Comparison of ENCODE assay signal across 10 cellular contexts in genomic region chr6:135935951-135936601, GRCh38.
DNase-seq lines count a peak whose midpoint lies in the region; ATAC-seq, FAIRE-seq and TF ChIP-seq lines count a peak whose summit lies in the region.
"Had no signal": no experiment of that assay in that cellular context is flagged by ENCODE, and none has a peak within 500 bp of the region (broad histone marks: within the 10 kb centered on the region; RNA-seq: fewer than 3 reads in every experiment).

No MANE protein-coding gene starts in this region.

- H3K27me3 ChIP-seq in endothelial cell of umbilical vein (ENCODE audit: control insufficient read depth in 2 of 2, insufficient read depth in 2 of 2, low read length in 2 of 2) (no peaks in the 10 kb centered on the region), colonic mucosa (no peaks in the 10 kb centered on the region)

- H4K20me1 ChIP-seq in endothelial cell of umbilical vein (replicated peaks; ENCODE audit: control insufficient read depth, extremely low read depth, insufficient read depth, low read length): no peaks in the 10 kb centered on the region

- H3K9me3 ChIP-seq in endothelial cell of umbilical vein (replicated peaks; ENCODE audit: control insufficient read depth, insufficient read depth, low read length): no peaks in the 10 kb centered on the region
- H3K9me3 ChIP-seq in colonic mucosa: no peaks in the 10 kb centered on the region

- TF ChIP-seq CTCF in endothelial cell of umbilical vein (IDR thresholded peaks at IDR 0.05; ENCODE audit: extremely low read depth in 1 of 2, insufficient read depth in 1 of 2, low read depth in 1 of 2, low read length in 2 of 2) (no peak), colonic mucosa (IDR thresholded peaks at IDR 0.05) (no peak)

- intact Hi-C loops in endothelial cell of umbilical vein (cut with micrococcal nuclease) (no loop called here), colonic mucosa (cut with DNase I) (no loop called here)

- dilution Hi-C loops in endothelial cell of umbilical vein (cut with MboI; ENCODE audit: extremely low pct_ligation_motif_present, low sequenced_read_pairs): no loop called here

- H2AFZ ChIP-seq in endothelial cell of umbilical vein (ENCODE audit: low read depth, low read length): peak overlapping the region; percentile 33

- no peaks in the 10 kb centered on the region for H3K4me1 ChIP-seq in endothelial cell of umbilical vein (ENCODE audit: control insufficient read depth, extremely low read depth, insufficient read depth, low read length)
- H3K4me1 ChIP-seq in colonic mucosa: no peaks in the 10 kb centered on the region

- no peak overlapping the region for H3K27ac ChIP-seq in endothelial cell of umbilical vein (ENCODE audit: insufficient read depth, low read depth, low read length)
- no peak overlapping the region for H3K27ac ChIP-seq in colonic mucosa

- H3K4me2 ChIP-seq in endothelial cell of umbilical vein (ENCODE audit: insufficient read depth, low read length): no peak overlapping the region

- CTCF ChIA-PET in endothelial cell of umbilical vein (lab: Charles Lee): interaction anchor here (0.8 to 1.3 kb wide), 3 partner anchors 8 to 27 kb away, joined by 3 to 4 read pairs (median 3); no protein-coding TSS in a partner anchor

- no peak for TF ChIP-seq POLR2A in endothelial cell of umbilical vein (IDR thresholded peaks at IDR 0.05; ENCODE audit: low read depth, low read length)

- DNase-seq in DMS153 (lab: John Stamatoyannopoulos, UW) (peak; percentile 39), NCI-H2196 (lab: John Stamatoyannopoulos, UW; ENCODE audit: unreplicated experiment) (peak; percentile 46), endothelial cell of umbilical vein (ENCODE audit: low read depth, low spot score) (no peak), pons (ENCODE audit: low spot score) (peak; percentile 66), Kasumi-1 (lab: John Stamatoyannopoulos, UW) (no peak), colonic mucosa (no peak)
- DNase-seq: stimulated activated naive CD4-positive, alpha-beta T cell treated with Interleukin-2 at 50 U/mL for 16 hours; T-helper 1 cell had no signal

- H3K9me1 ChIP-seq in endothelial cell of umbilical vein (replicated peaks; ENCODE audit: control insufficient read depth, extremely low read depth, insufficient read depth, low read length): no peaks in the 10 kb centered on the region

- H3K79me2 ChIP-seq in endothelial cell of umbilical vein (ENCODE audit: control insufficient read depth, insufficient read depth, low read length): no peaks in the 10 kb centered on the region

- ATAC-seq in GM18520 (IDR thresholded peaks at IDR 0.05; ENCODE audit: unreplicated experiment) (no peak), HG03460 (IDR thresholded peaks at IDR 0.05; ENCODE audit: unreplicated experiment) (no peak)

- H3K4me3 ChIP-seq in endothelial cell of umbilical vein (replicated peaks in 1 of 3; ENCODE audit: insufficient read depth in 1 of 3, low read depth in 1 of 3, low read length in 3 of 3) (no peak overlapping the region), colonic mucosa (no peak overlapping the region)

- H3K9ac ChIP-seq in endothelial cell of umbilical vein (replicated peaks; ENCODE audit: extremely low read depth, insufficient read depth, low read length) (no peak overlapping the region), colonic mucosa (ENCODE audit: low read depth in 2 of 2, low read length in 2 of 2) (no peak overlapping the region)

- H3K36me3 ChIP-seq in endothelial cell of umbilical vein (ENCODE audit: control insufficient read depth in 2 of 2, extremely low read depth in 1 of 2, insufficient read depth in 2 of 2, low read length in 2 of 2) (no peaks in the 10 kb centered on the region), colonic mucosa (no peaks in the 10 kb centered on the region)

- no TSS peak for BruUV-seq in endothelial cell of umbilical vein (replicated peaks; lab: Mats Ljungman, UMichigan)

- no peak for FAIRE-seq in endothelial cell of umbilical vein (lab: Jason Lieb, UNC)

- POLR2A ChIA-PET in endothelial cell of umbilical vein (lab: Charles Lee): no interaction called here

TF ChIP-seq in endothelial cell of umbilical vein, 7 proteins besides CTCF, POLR2A, EP300 and RAD21:
- peak; percentile 56 for TF ChIP-seq GATA2 (IDR thresholded peaks at IDR 0.05; ENCODE audit: insufficient read depth, insufficient read length, low read depth, low read length)
- no peak for TF ChIP-seq EZH2 (IDR thresholded peaks at IDR 0.05; ENCODE audit: borderline replicate concordance, low read depth, low read length, severe bottlenecking)

Comparison
In these comparisons a context has a peak if more than half of its experiments do, and no peak if none do; other contexts are left out.
1. DNase-seq: peak in DMS153 (single experiment), NCI-H2196 (single experiment) and pons (single experiment); none in endothelial cell of umbilical vein (single experiment), Kasumi-1 (0 of 2) and colonic mucosa (single experiment).